1 cellular context compared by ENCODE assay signal in genomic region chr1:214050513-214051401, GRCh38.
TF ChIP-seq lines count a peak whose summit lies in the region.

No MANE protein-coding gene starts in this region.

TF ChIP-seq in HepG2, 621 proteins besides CTCF, POLR2A, EP300 and RAD21 (continued from another document and continues in another):
- TF ChIP-seq, protein P1, sequence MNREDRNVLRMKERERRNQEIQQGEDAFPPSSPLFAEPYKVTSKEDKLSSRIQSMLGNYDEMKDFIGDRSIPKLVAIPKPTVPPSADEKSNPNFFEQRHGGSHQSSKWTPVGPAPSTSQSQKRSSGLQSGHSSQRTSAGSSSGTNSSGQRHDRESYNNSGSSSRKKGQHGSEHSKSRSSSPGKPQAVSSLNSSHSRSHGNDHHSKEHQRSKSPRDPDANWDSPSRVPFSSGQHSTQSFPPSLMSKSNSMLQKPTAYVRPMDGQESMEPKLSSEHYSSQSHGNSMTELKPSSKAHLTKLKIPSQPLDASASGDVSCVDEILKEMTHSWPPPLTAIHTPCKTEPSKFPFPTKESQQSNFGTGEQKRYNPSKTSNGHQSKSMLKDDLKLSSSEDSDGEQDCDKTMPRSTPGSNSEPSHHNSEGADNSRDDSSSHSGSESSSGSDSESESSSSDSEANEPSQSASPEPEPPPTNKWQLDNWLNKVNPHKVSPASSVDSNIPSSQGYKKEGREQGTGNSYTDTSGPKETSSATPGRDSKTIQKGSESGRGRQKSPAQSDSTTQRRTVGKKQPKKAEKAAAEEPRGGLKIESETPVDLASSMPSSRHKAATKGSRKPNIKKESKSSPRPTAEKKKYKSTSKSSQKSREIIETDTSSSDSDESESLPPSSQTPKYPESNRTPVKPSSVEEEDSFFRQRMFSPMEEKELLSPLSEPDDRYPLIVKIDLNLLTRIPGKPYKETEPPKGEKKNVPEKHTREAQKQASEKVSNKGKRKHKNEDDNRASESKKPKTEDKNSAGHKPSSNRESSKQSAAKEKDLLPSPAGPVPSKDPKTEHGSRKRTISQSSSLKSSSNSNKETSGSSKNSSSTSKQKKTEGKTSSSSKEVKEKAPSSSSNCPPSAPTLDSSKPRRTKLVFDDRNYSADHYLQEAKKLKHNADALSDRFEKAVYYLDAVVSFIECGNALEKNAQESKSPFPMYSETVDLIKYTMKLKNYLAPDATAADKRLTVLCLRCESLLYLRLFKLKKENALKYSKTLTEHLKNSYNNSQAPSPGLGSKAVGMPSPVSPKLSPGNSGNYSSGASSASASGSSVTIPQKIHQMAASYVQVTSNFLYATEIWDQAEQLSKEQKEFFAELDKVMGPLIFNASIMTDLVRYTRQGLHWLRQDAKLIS (CRISPR knock-in tag; IDR thresholded peaks at IDR 0.05), result no peak; the same call in 1 of the 2 replicates
- TF ChIP-seq DZIP1 (CRISPR knock-in tag; IDR thresholded peaks at IDR 0.05) (no peak), ZFP37 (CRISPR knock-in tag; IDR thresholded peaks at IDR 0.05; ENCODE audit: borderline replicate concordance) (0 out of 2 replicates have a peak, but pooled peaks have one; percentile 74), PRDM10 (CRISPR knock-in tag; IDR thresholded peaks at IDR 0.05; ENCODE audit: low read depth) (peak; percentile 61; the same call in 1 of the 2 replicates), ZNF160 (CRISPR knock-in tag; IDR thresholded peaks at IDR 0.05) (peak; percentile 73), SIX1 (CRISPR knock-in tag; IDR thresholded peaks at IDR 0.05; ENCODE audit: borderline replicate concordance) (peak; percentile 80; the same call in 1 of the 2 replicates), KDM6A (CRISPR knock-in tag; IDR thresholded peaks at IDR 0.05; ENCODE audit: low read depth) (peak; percentile 91), MIXL1 (CRISPR knock-in tag; IDR thresholded peaks at IDR 0.05) (peak; percentile 90), RXRA (CRISPR knock-in tag; IDR thresholded peaks at IDR 0.05) (peak; percentile 99), TAF15 (IDR thresholded peaks at IDR 0.05; ENCODE audit: low read depth, low read length, poor library complexity, severe bottlenecking) (no peak), ZSCAN9 (CRISPR knock-in tag; IDR thresholded peaks at IDR 0.05; ENCODE audit: borderline replicate concordance) (no peak), AGO1 (IDR thresholded peaks at IDR 0.05; ENCODE audit: low read depth, low read length, poor library complexity, severe bottlenecking) (no peak), DRAP1 (CRISPR knock-in tag; IDR thresholded peaks at IDR 0.05) (peak; percentile 38; the same call in 1 of the 2 replicates), U2AF2 (IDR thresholded peaks at IDR 0.05; ENCODE audit: low read depth, low read length) (no peak), ZC3H4 (CRISPR knock-in tag; IDR thresholded peaks at IDR 0.05; ENCODE audit: borderline replicate concordance) (no peak), ZNF713 (CRISPR knock-in tag; IDR thresholded peaks at IDR 0.05) (no peak), SRSF4 (IDR thresholded peaks at IDR 0.05; ENCODE audit: low read depth, low read length, poor library complexity, severe bottlenecking) (no peak), KDM1A (CRISPR knock-in tag; IDR thresholded peaks at IDR 0.05) (peak; percentile 86), ZNF773 (CRISPR knock-in tag; IDR thresholded peaks at IDR 0.05; ENCODE audit: borderline replicate concordance) (0 out of 2 replicates have a peak, but pooled peaks have one; percentile 66), CC2D1A (CRISPR knock-in tag; IDR thresholded peaks at IDR 0.05) (no peak), CENPT (CRISPR knock-in tag; IDR thresholded peaks at IDR 0.05; ENCODE audit: low read depth) (no peak), ZNF501 (CRISPR knock-in tag; IDR thresholded peaks at IDR 0.05) (0 out of 2 replicates have a peak, but pooled peaks have one; percentile 32), ZFP1 (CRISPR knock-in tag; IDR thresholded peaks at IDR 0.05) (peak; percentile 74; the same call in 1 of the 2 replicates), ZBTB2 (CRISPR knock-in tag; IDR thresholded peaks at IDR 0.05; ENCODE audit: low read depth) (no peak), ZNF331 (CRISPR knock-in tag; IDR thresholded peaks at IDR 0.05) (peak; percentile 89), CCDC6 (CRISPR knock-in tag; IDR thresholded peaks at IDR 0.05) (peak; percentile 85)
- TF ChIP-seq, protein P2, sequence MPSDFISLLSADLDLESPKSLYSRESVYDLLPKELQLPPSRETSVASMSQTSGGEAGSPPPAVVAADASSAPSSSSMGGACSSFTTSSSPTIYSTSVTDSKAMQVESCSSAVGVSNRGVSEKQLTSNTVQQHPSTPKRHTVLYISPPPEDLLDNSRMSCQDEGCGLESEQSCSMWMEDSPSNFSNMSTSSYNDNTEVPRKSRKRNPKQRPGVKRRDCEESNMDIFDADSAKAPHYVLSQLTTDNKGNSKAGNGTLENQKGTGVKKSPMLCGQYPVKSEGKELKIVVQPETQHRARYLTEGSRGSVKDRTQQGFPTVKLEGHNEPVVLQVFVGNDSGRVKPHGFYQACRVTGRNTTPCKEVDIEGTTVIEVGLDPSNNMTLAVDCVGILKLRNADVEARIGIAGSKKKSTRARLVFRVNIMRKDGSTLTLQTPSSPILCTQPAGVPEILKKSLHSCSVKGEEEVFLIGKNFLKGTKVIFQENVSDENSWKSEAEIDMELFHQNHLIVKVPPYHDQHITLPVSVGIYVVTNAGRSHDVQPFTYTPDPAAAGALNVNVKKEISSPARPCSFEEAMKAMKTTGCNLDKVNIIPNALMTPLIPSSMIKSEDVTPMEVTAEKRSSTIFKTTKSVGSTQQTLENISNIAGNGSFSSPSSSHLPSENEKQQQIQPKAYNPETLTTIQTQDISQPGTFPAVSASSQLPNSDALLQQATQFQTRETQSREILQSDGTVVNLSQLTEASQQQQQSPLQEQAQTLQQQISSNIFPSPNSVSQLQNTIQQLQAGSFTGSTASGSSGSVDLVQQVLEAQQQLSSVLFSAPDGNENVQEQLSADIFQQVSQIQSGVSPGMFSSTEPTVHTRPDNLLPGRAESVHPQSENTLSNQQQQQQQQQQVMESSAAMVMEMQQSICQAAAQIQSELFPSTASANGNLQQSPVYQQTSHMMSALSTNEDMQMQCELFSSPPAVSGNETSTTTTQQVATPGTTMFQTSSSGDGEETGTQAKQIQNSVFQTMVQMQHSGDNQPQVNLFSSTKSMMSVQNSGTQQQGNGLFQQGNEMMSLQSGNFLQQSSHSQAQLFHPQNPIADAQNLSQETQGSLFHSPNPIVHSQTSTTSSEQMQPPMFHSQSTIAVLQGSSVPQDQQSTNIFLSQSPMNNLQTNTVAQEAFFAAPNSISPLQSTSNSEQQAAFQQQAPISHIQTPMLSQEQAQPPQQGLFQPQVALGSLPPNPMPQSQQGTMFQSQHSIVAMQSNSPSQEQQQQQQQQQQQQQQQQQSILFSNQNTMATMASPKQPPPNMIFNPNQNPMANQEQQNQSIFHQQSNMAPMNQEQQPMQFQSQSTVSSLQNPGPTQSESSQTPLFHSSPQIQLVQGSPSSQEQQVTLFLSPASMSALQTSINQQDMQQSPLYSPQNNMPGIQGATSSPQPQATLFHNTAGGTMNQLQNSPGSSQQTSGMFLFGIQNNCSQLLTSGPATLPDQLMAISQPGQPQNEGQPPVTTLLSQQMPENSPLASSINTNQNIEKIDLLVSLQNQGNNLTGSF (CRISPR knock-in tag; IDR thresholded peaks at IDR 0.05), result peak; percentile 50; the same call in 1 of the 2 replicates
- TF ChIP-seq, protein P3, sequence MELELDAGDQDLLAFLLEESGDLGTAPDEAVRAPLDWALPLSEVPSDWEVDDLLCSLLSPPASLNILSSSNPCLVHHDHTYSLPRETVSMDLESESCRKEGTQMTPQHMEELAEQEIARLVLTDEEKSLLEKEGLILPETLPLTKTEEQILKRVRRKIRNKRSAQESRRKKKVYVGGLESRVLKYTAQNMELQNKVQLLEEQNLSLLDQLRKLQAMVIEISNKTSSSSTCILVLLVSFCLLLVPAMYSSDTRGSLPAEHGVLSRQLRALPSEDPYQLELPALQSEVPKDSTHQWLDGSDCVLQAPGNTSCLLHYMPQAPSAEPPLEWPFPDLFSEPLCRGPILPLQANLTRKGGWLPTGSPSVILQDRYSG (CRISPR knock-in tag; IDR thresholded peaks at IDR 0.05), result peak; percentile 78
- TF ChIP-seq, protein P4, sequence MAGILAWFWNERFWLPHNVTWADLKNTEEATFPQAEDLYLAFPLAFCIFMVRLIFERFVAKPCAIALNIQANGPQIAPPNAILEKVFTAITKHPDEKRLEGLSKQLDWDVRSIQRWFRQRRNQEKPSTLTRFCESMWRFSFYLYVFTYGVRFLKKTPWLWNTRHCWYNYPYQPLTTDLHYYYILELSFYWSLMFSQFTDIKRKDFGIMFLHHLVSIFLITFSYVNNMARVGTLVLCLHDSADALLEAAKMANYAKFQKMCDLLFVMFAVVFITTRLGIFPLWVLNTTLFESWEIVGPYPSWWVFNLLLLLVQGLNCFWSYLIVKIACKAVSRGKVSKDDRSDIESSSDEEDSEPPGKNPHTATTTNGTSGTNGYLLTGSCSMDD (CRISPR knock-in tag; IDR thresholded peaks at IDR 0.05), result no peak
- TF ChIP-seq, protein P5, sequence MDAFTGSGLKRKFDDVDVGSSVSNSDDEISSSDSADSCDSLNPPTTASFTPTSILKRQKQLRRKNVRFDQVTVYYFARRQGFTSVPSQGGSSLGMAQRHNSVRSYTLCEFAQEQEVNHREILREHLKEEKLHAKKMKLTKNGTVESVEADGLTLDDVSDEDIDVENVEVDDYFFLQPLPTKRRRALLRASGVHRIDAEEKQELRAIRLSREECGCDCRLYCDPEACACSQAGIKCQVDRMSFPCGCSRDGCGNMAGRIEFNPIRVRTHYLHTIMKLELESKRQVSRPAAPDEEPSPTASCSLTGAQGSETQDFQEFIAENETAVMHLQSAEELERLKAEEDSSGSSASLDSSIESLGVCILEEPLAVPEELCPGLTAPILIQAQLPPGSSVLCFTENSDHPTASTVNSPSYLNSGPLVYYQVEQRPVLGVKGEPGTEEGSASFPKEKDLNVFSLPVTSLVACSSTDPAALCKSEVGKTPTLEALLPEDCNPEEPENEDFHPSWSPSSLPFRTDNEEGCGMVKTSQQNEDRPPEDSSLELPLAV (CRISPR knock-in tag; conservative IDR thresholded peaks at IDR 0.05; ENCODE audit: low read depth), result no peak
